ENCODE assay signal across 19 cellular contexts in genomic region chr16:66418165-66418962, GRCh38. TPM values are rescaled to one million over a fixed set of nuclear protein-coding genes. Genes with fewer than 3 reads are reported as not detected.
"Had no signal": no experiment of that assay in that cellular context is flagged by ENCODE, and none has a peak within 500 bp of the region (broad histone marks: within the 10 kb centered on the region; RNA-seq: fewer than 3 reads in every experiment).

No MANE protein-coding gene starts in this region.

- H3K36me3 Mint-ChIP-seq: activated naive CD8-positive, alpha-beta T cell treated with anti-CD3 and anti-CD28 coated beads for 36 hours; brain had no signal

- H3K4me3 Mint-ChIP-seq: activated naive CD8-positive, alpha-beta T cell treated with anti-CD3 and anti-CD28 coated beads for 36 hours; activated T-cell treated with anti-CD3 and anti-CD28 coated beads, Interleukin-2, amount 50 U/mL, for 4 hours; brain; immature natural killer cell had no signal

- H3K9me3 Mint-ChIP-seq: activated naive CD8-positive, alpha-beta T cell treated with anti-CD3 and anti-CD28 coated beads for 36 hours; activated T-cell treated with anti-CD3 and anti-CD28 coated beads, Interleukin-2, amount 50 U/mL, for 4 hours; immature natural killer cell had no signal

- H3K27ac ChIP-seq: coronary artery, prostate gland, right lobe of liver, stomach, testis had no signal

- ATAC-seq: activated CD4-positive, CD25-positive, alpha-beta regulatory T cell treated with anti-CD3 and anti-CD28 coated beads, Interleukin-2, amount 50 U/mL, for 24 hours; activated T-cell treated with anti-CD3 and anti-CD28 coated beads, Interleukin-2, amount 50 U/mL, for 4 hours; right lobe of liver had no signal

- H3K36me3 ChIP-seq: prostate gland, right lobe of liver, stomach had no signal

- H3K4me1 Mint-ChIP-seq: activated naive CD8-positive, alpha-beta T cell treated with anti-CD3 and anti-CD28 coated beads for 36 hours; brain; immature natural killer cell had no signal

- H3K27me3 ChIP-seq: right lobe of liver, testis had no signal

- H3K27me3 Mint-ChIP-seq: activated naive CD8-positive, alpha-beta T cell treated with anti-CD3 and anti-CD28 coated beads for 36 hours had no signal

- H3K9me3 ChIP-seq: prostate gland, right lobe of liver, stomach, testis had no signal

- H3K4me1 ChIP-seq: prostate gland, right lobe of liver, stomach, testis had no signal

- H3K4me3 ChIP-seq: coronary artery, prostate gland, right lobe of liver, stomach, testis had no signal

- H3K27ac Mint-ChIP-seq: activated naive CD8-positive, alpha-beta T cell treated with anti-CD3 and anti-CD28 coated beads for 36 hours; brain; immature natural killer cell had no signal

- DNase-seq: activated CD4-positive, alpha-beta T cell treated with anti-CD3 and anti-CD28 coated beads, Interleukin-2, amount 50 U/mL, for 4 hours; activated gamma-delta T cell; activated naive CD8-positive, alpha-beta T cell treated with anti-CD3 and anti-CD28 coated beads for 36 hours; activated T-cell treated with anti-CD3 and anti-CD28 coated beads, Interleukin-2, amount 50 U/mL, for 4 hours; amygdala; central memory CD4-positive, alpha-beta T cell; effector CD8-positive, alpha-beta T cell; foreskin melanocyte; immature natural killer cell; right lobe of liver; stomach; SW 1271; T-helper 9 cell; testis had no signal

RNA-seq across cellular contexts. Expression of gene BEAN1, which starts 8.7 kb away (rescaled TPM):
- total RNA-seq: activated naive CD8-positive, alpha-beta T cell treated with anti-CD3 and anti-CD28 coated beads for 36 hours; activated T-cell treated with anti-CD3 and anti-CD28 coated beads, Interleukin-2, amount 50 U/mL, for 4 hours had no signal

RNA-seq across cellular contexts. Expression of gene CDH5, which starts 51.9 kb away (rescaled TPM):
- total RNA-seq: activated naive CD8-positive, alpha-beta T cell treated with anti-CD3 and anti-CD28 coated beads for 36 hours had no signal
- polyA plus RNA-seq: immature natural killer cell, neural cell had no signal
